19 cellular contexts compared by ENCODE assay signal in genomic region chr12:132527186-132527882, GRCh38. TPM values are rescaled to one million over a fixed set of nuclear protein-coding genes. Genes with fewer than 3 reads are reported as not detected.
DNase-seq lines count a peak whose midpoint lies in the region; ATAC-seq and TF ChIP-seq lines count a peak whose summit lies in the region.
"Had no signal": no experiment of that assay in that cellular context is flagged by ENCODE, and none has a peak within 500 bp of the region (broad histone marks: within the 10 kb centered on the region; RNA-seq: fewer than 3 reads in every experiment).

No MANE protein-coding gene starts in this region.

- no peak for TF ChIP-seq CTCF in HEK293 (tag by site-specific recombination; IDR thresholded peaks at IDR 0.05)
- TF ChIP-seq CTCF in osteoblast (IDR thresholded peaks at IDR 0.05; ENCODE audit: extremely low read depth, low read depth, low read length) = no peak
- TF ChIP-seq CTCF in progenitor cell of endocrine pancreas (IDR thresholded peaks at IDR 0.05; ENCODE audit: unreplicated experiment) = no peak
- no peak for TF ChIP-seq CTCF in left ventricle myocardium inferior (IDR thresholded peaks at IDR 0.05; ENCODE audit: borderline replicate concordance)

- no peak overlapping the region for H3K4me3 Mint-ChIP-seq in central memory CD8-positive, alpha-beta T cell
- no peak overlapping the region for H3K4me3 Mint-ChIP-seq in progenitor cell of endocrine pancreas (ENCODE audit: low read depth)
- H3K4me3 Mint-ChIP-seq: B cell; CD4-positive, alpha-beta memory T cell; H9; HFFc6 had no signal

- H3K27ac Mint-ChIP-seq in central memory CD8-positive, alpha-beta T cell (ENCODE audit: low read depth) = peak overlapping the region; percentile 29
- H3K27ac Mint-ChIP-seq in progenitor cell of endocrine pancreas = no peak overlapping the region
- H3K27ac Mint-ChIP-seq: B cell, H9, HFFc6 had no signal

- no peak overlapping the region for H2AFZ ChIP-seq in osteoblast (ENCODE audit: low read length)

- H3K27ac ChIP-seq in BLaER1 (peak overlapping the region; percentile 96), HEK293 (ENCODE audit: extremely low read depth, low read depth, low read length) (no peak overlapping the region), osteoblast (ENCODE audit: low read depth, low read length) (no peak overlapping the region), left ventricle myocardium inferior (replicated peaks) (no peak overlapping the region)
- H3K27ac ChIP-seq: 22Rv1 had no signal

- intact Hi-C loops in left ventricle myocardium inferior (cut with micrococcal nuclease) = loop anchor here (10.0 kb wide), 1 partner anchor 113 kb away; no protein-coding TSS in a partner anchor

- H3K36me3 ChIP-seq in BLaER1 = no peaks in the 10 kb centered on the region
- no peaks in the 10 kb centered on the region for H3K36me3 ChIP-seq in HEK293 (ENCODE audit: control insufficient read depth in 2 of 2, insufficient read depth in 1 of 2, low read length in 2 of 2)
- no peaks in the 10 kb centered on the region for H3K36me3 ChIP-seq in osteoblast (ENCODE audit: insufficient read depth, low read length)
- H3K36me3 ChIP-seq in left ventricle myocardium inferior = peaks cover 5% of the 10 kb centered on the region

- H3K27me3 Mint-ChIP-seq in central memory CD8-positive, alpha-beta T cell = no peaks in the 10 kb centered on the region
- no peaks in the 10 kb centered on the region for H3K27me3 Mint-ChIP-seq in progenitor cell of endocrine pancreas
- H3K27me3 Mint-ChIP-seq: B cell; CD4-positive, alpha-beta memory T cell had no signal

- DNase-seq in central memory CD8-positive, alpha-beta T cell (ENCODE audit: low spot score in 2 of 2) = no peak
- DNase-seq in osteoblast (ENCODE audit: insufficient read length, low spot score, missing footprints) (peak; percentile 88), progenitor cell of endocrine pancreas (ENCODE audit: low spot score, unreplicated experiment) (no peak), left ventricle myocardium inferior (no peak)
- DNase-seq in activated T-cell treated with anti-CD3 and anti-CD28 coated beads, Interleukin-2, amount 50 U/mL, for 48 hours = no peak
- DNase-seq: C1 segment of cervical spinal cord; Calu3; CD4-positive, alpha-beta memory T cell; COR-L47; DMS153; DND-41; GOT3; H9; HFFc6 had no signal

- H4K20me1 ChIP-seq in BLaER1 = no peaks in the 10 kb centered on the region
- peaks cover 36% of the 10 kb centered on the region for H4K20me1 ChIP-seq in osteoblast (ENCODE audit: insufficient read depth, low read length)

- H3K4me2 ChIP-seq in BLaER1 (peak overlapping the region; percentile 99), osteoblast (ENCODE audit: insufficient read depth, low read length) (no peak overlapping the region)

- H3K4me3 ChIP-seq in BLaER1 = peak overlapping the region; percentile 61
- H3K4me3 ChIP-seq in HEK293 (ENCODE audit: low read depth, low read length) = no peak overlapping the region
- H3K4me3 ChIP-seq in osteoblast (ENCODE audit: insufficient read depth, low read length) = no peak overlapping the region
- no peak overlapping the region for H3K4me3 ChIP-seq in left ventricle myocardium inferior

- H3K9me3 ChIP-seq in BLaER1 = no peaks in the 10 kb centered on the region
- no peaks in the 10 kb centered on the region for H3K9me3 ChIP-seq in HEK293 (ENCODE audit: control insufficient read depth, insufficient read depth, low read depth, low read length)
- H3K9me3 ChIP-seq in osteoblast (ENCODE audit: low read depth, low read length) = no peaks in the 10 kb centered on the region
- no peaks in the 10 kb centered on the region for H3K9me3 ChIP-seq in left ventricle myocardium inferior (replicated peaks)

- H3K27me3 ChIP-seq in BLaER1 (no peaks in the 10 kb centered on the region), osteoblast (ENCODE audit: insufficient read depth, low read length) (no peaks in the 10 kb centered on the region), left ventricle myocardium inferior (ENCODE audit: low read depth) (no peaks in the 10 kb centered on the region)

- no peaks in the 10 kb centered on the region for H3K9me3 Mint-ChIP-seq in central memory CD8-positive, alpha-beta T cell
- H3K9me3 Mint-ChIP-seq in progenitor cell of endocrine pancreas (ENCODE audit: low read depth) = peaks cover 3% of the 10 kb centered on the region
- H3K9me3 Mint-ChIP-seq: CD4-positive, alpha-beta memory T cell; HFFc6 had no signal

- H3K4me1 ChIP-seq in BLaER1 = peaks cover 99% of the 10 kb centered on the region
- no peaks in the 10 kb centered on the region for H3K4me1 ChIP-seq in HEK293 (ENCODE audit: control insufficient read depth, insufficient read depth, low read length)
- no peaks in the 10 kb centered on the region for H3K4me1 ChIP-seq in osteoblast (ENCODE audit: insufficient read depth, low read length)
- peaks cover 23% of the 10 kb centered on the region for H3K4me1 ChIP-seq in left ventricle myocardium inferior

- H3K79me2 ChIP-seq in osteoblast (ENCODE audit: insufficient read depth, low read length) = no peaks in the 10 kb centered on the region

- peak overlapping the region; percentile 81 for H3K9ac ChIP-seq in BLaER1

- peaks cover 6% of the 10 kb centered on the region for H3K36me3 Mint-ChIP-seq in central memory CD8-positive, alpha-beta T cell (ENCODE audit: insufficient read depth)
- peaks cover 8% of the 10 kb centered on the region for H3K36me3 Mint-ChIP-seq in progenitor cell of endocrine pancreas (ENCODE audit: insufficient read depth)

- peaks cover 12% of the 10 kb centered on the region for H3K4me1 Mint-ChIP-seq in central memory CD8-positive, alpha-beta T cell
- H3K4me1 Mint-ChIP-seq in progenitor cell of endocrine pancreas (ENCODE audit: low read depth) = no peaks in the 10 kb centered on the region

- ATAC-seq in central memory CD8-positive, alpha-beta T cell (replicated peaks; ENCODE audit: extremely low read depth, poor library complexity, severe bottlenecking) = no peak
- ATAC-seq: HCT116 had no signal

- CTCF ChIA-PET in HEK293 (lab: Yijun Ruan, JAX) = interaction anchor here (0.6 kb wide), 1 partner anchor 113 kb away, joined by 4 read pairs; no protein-coding TSS in a partner anchor

- POLR2A ChIA-PET in HEK293 (lab: Yijun Ruan, JAX) = no interaction called here

TF ChIP-seq in HEK293, 187 proteins besides CTCF, POLR2A, EP300 and RAD21:
- TF ChIP-seq OSR2 (tag by site-specific recombination; IDR thresholded peaks at IDR 0.05) = no peak
- peak; percentile 83 for TF ChIP-seq GLIS1 (tag by site-specific recombination; IDR thresholded peaks at IDR 0.05)

RNA-seq across cellular contexts. Expression of gene FBRSL1, which starts 37.4 kb away (rescaled TPM):
- 2.7 and 12.3 TPM in 2 replicates for total RNA-seq in osteoblast
- 195 and 199 TPM in 2 replicates for total RNA-seq in progenitor cell of endocrine pancreas
- 66.0 TPM for total RNA-seq in left ventricle myocardium inferior
